In genomic region chr11:112965601-112966125, GRCh38 we compare ENCODE assay signal across 20 cellular contexts. TPM values are rescaled to one million over a fixed set of nuclear protein-coding genes. Genes with fewer than 3 reads are reported as not detected.
DNase-seq lines count a peak whose midpoint lies in the region; ATAC-seq and TF ChIP-seq lines count a peak whose summit lies in the region.
"Had no signal": no experiment of that assay in that cellular context is flagged by ENCODE, and none has a peak within 500 bp of the region (broad histone marks: within the 10 kb centered on the region; RNA-seq: fewer than 3 reads in every experiment).

No MANE protein-coding gene starts in this region.

- no peaks in the 10 kb centered on the region for H3K9me3 Mint-ChIP-seq in nephron
- H3K9me3 Mint-ChIP-seq in activated naive CD8-positive, alpha-beta T cell treated with anti-CD3 and anti-CD28 coated beads for 36 hours = no peaks in the 10 kb centered on the region
- H3K9me3 Mint-ChIP-seq in T-cell = no peaks in the 10 kb centered on the region
- H3K9me3 Mint-ChIP-seq: activated naive CD8-positive, alpha-beta T cell treated with anti-CD3 and anti-CD28 coated beads, Interleukin-2, amount 50 U/mL, for 24 hours; activated T-helper 2 cell treated with anti-CD3 and anti-CD28 coated beads, Interferon-gamma antibody, Interleukin-2, Interleukin-4, amounts not matched to agents 10 μg/mL and 5 μg/mL and 100 μg/mL, durations not matched to agents 14 hours and 24 hours and 36 hours had no signal

- CTCF ChIA-PET in T-cell (lab: Charles Lee) = no interaction called here

- POLR2A ChIA-PET in T-cell (lab: Charles Lee) = interaction anchor here in 1 of 2 donors (0.6 kb wide), 1 partner anchor 12 kb away, joined by 3 read pairs; no protein-coding TSS in a partner anchor

- peaks cover 6% of the 10 kb centered on the region for H3K27me3 Mint-ChIP-seq in nephron (ENCODE audit: low read depth)
- peaks cover 64% of the 10 kb centered on the region for H3K27me3 Mint-ChIP-seq in activated naive CD8-positive, alpha-beta T cell treated with anti-CD3 and anti-CD28 coated beads for 36 hours
- peaks cover 46 to 48% of the 10 kb centered on the region in 2 donors for H3K27me3 Mint-ChIP-seq in T-cell

- H3K4me1 Mint-ChIP-seq in nephron (peaks cover 43% of the 10 kb centered on the region), T-cell (peaks cover 14 to 21% (median 17%) of the 10 kb centered on the region in 3 donors)
- peaks cover 11% of the 10 kb centered on the region for H3K4me1 Mint-ChIP-seq in activated naive CD8-positive, alpha-beta T cell treated with anti-CD3 and anti-CD28 coated beads for 36 hours

- peak overlapping the region; percentile 47 to 74 (median 56) for H3K4me3 Mint-ChIP-seq in nephron
- H3K4me3 Mint-ChIP-seq in activated naive CD8-positive, alpha-beta T cell treated with anti-CD3 and anti-CD28 coated beads for 36 hours = no peak overlapping the region
- H3K4me3 Mint-ChIP-seq in T-cell = no peak overlapping the region
- H3K4me3 Mint-ChIP-seq: activated naive CD8-positive, alpha-beta T cell treated with anti-CD3 and anti-CD28 coated beads, Interleukin-2, amount 50 U/mL, for 24 hours; CD4-positive, CD25-positive, alpha-beta regulatory T cell had no signal

- H3K36me3 Mint-ChIP-seq in nephron (ENCODE audit: low read depth) = no peaks in the 10 kb centered on the region
- H3K36me3 Mint-ChIP-seq in activated naive CD8-positive, alpha-beta T cell treated with anti-CD3 and anti-CD28 coated beads for 36 hours = peaks cover 3% of the 10 kb centered on the region
- no peaks in the 10 kb centered on the region for H3K36me3 Mint-ChIP-seq in T-cell
- H3K36me3 Mint-ChIP-seq: CD4-positive, CD25-positive, alpha-beta regulatory T cell had no signal

- H3K27ac Mint-ChIP-seq in nephron (peak overlapping the region; percentile 8 to 24 (median 18)), T-cell (no peak overlapping the region)
- no peak overlapping the region for H3K27ac Mint-ChIP-seq in activated naive CD8-positive, alpha-beta T cell treated with anti-CD3 and anti-CD28 coated beads for 36 hours
- H3K27ac Mint-ChIP-seq: activated naive CD8-positive, alpha-beta T cell treated with anti-CD3 and anti-CD28 coated beads, Interleukin-2, amount 50 U/mL, for 24 hours; activated T-helper 2 cell treated with anti-CD3 and anti-CD28 coated beads, Interferon-gamma antibody, Interleukin-2, Interleukin-4, amounts not matched to agents 10 μg/mL and 5 μg/mL and 100 μg/mL, durations not matched to agents 14 hours and 24 hours and 36 hours; CD4-positive, CD25-positive, alpha-beta regulatory T cell had no signal

- no peak for ATAC-seq in T-cell (replicated peaks in 1 of 4)
- ATAC-seq: activated naive CD8-positive, alpha-beta T cell treated with anti-CD3 and anti-CD28 coated beads, Interleukin-2, amount 50 U/mL, for 24 hours; lower lobe of right lung; pancreas; sciatic nerve had no signal

- no peak for TF ChIP-seq CTCF in nephron (IDR thresholded peaks at IDR 0.05; ENCODE audit: unreplicated experiment in 3 of 3)

- DNase-seq in NCI-H2171 treated with DMSO at 0.1 percent for 48 hours (lab: John Stamatoyannopoulos, UW) (peak; percentile 28), NCI-H2171 (lab: John Stamatoyannopoulos, UW) (no peak), NCI-H128 (lab: John Stamatoyannopoulos, UW; ENCODE audit: unreplicated experiment) (peak; percentile 56), NCI-H748 (lab: John Stamatoyannopoulos, UW; ENCODE audit: unreplicated experiment) (peak; percentile 45), middle frontal gyrus (ENCODE audit: extremely low spot score, low spot score) (no peak), T-cell (no peak)
- no peak for DNase-seq in activated naive CD8-positive, alpha-beta T cell treated with anti-CD3 and anti-CD28 coated beads for 36 hours
- DNase-seq: activated CD4-positive, alpha-beta T cell treated with anti-CD3 and anti-CD28 coated beads for 4 hours; activated naive CD8-positive, alpha-beta T cell treated with anti-CD3 and anti-CD28 coated beads, Interleukin-2, amount 50 U/mL, for 24 hours; CD4-positive, CD25-positive, alpha-beta regulatory T cell; cortex of kidney; DND-41; lower lobe of right lung; pancreas; stimulated activated naive CD4-positive, alpha-beta T cell; tibial artery had no signal

RNA-seq across cellular contexts. Expression of gene NCAM1, which starts 4.4 kb away (rescaled TPM):
- total RNA-seq in activated naive CD8-positive, alpha-beta T cell treated with anti-CD3 and anti-CD28 coated beads for 36 hours = under 1 TPM in 1 of 2 experiments, not detected in 1; 0.16 TPM
- total RNA-seq in T-cell = 1 to 10 TPM in 4 of 5 donors, under 1 TPM in 1; 0.90 to 1.8 (median 1.1) TPM
- total RNA-seq: activated T-helper 2 cell treated with anti-CD3 and anti-CD28 coated beads, Interferon-gamma antibody, Interleukin-2, Interleukin-4, amounts not matched to agents 10 μg/mL and 5 μg/mL and 100 μg/mL, durations not matched to agents 14 hours and 24 hours and 36 hours; endothelial cell of umbilical vein had no signal

Comparison
In these comparisons a context has a peak if more than half of its experiments do, and no peak if none do; other contexts are left out.
1. DNase-seq: peak in NCI-H2171 treated with DMSO at 0.1 percent for 48 hours (single experiment), NCI-H128 (single experiment) and NCI-H748 (single experiment); none in NCI-H2171 (single experiment), activated naive CD8-positive, alpha-beta T cell treated with anti-CD3 and anti-CD28 coated beads for 36 hours (single experiment), middle frontal gyrus (single experiment) and T-cell (0 of 34).
2. H3K27ac Mint-ChIP-seq: peak in nephron (3 of 3); none in activated naive CD8-positive, alpha-beta T cell treated with anti-CD3 and anti-CD28 coated beads for 36 hours (single experiment) and T-cell (0 of 2).
3. H3K4me3 Mint-ChIP-seq: peak in nephron (3 of 3); none in activated naive CD8-positive, alpha-beta T cell treated with anti-CD3 and anti-CD28 coated beads for 36 hours (single experiment) and T-cell (0 of 3).